ENCODE assay signal across 25 cellular contexts in genomic region chrX:141701081-141701480, GRCh38. TPM values are rescaled to one million over a fixed set of nuclear protein-coding genes. Genes with fewer than 3 reads are reported as not detected.
DNase-seq lines count a peak whose midpoint lies in the region; ATAC-seq and TF ChIP-seq lines count a peak whose summit lies in the region.
"Had no signal": no experiment of that assay in that cellular context is flagged by ENCODE, and none has a peak within 500 bp of the region (broad histone marks: within the 10 kb centered on the region; RNA-seq: fewer than 3 reads in every experiment).

No MANE protein-coding gene starts in this region.

- H3K27ac ChIP-seq in GM23338 (ENCODE audit: low read depth) = no peak overlapping the region
- H3K27ac ChIP-seq: BLaER1 treated with 17β-estradiol and CSF1 and Interleukin-3, amounts not matched to agents 10 nM and 100 nM had no signal

- H3K4me2 ChIP-seq in GM23338 = no peak overlapping the region
- H3K4me2 ChIP-seq: BLaER1 treated with 17β-estradiol and CSF1 and Interleukin-3, amounts not matched to agents 10 nM and 100 nM had no signal

- TF ChIP-seq CTCF in GM23338 (conservative IDR thresholded peaks at IDR 0.05; ENCODE audit: low read depth in 2 of 2) (no peak), epithelial cell of esophagus (IDR thresholded peaks at IDR 0.05; ENCODE audit: insufficient read depth, low read depth, low read length, missing control alignments) (no peak)

- no peaks in the 10 kb centered on the region for H3K27me3 ChIP-seq in GM23338 (ENCODE audit: insufficient read depth)

- H3K4me1 ChIP-seq in GM23338 (ENCODE audit: insufficient read depth) = no peaks in the 10 kb centered on the region
- H3K4me1 ChIP-seq: BLaER1 treated with 17β-estradiol and CSF1 and Interleukin-3, amounts not matched to agents 10 nM and 100 nM; Caco-2 had no signal

- H4K20me1 ChIP-seq in GM23338 (replicated peaks; ENCODE audit: insufficient read depth) = no peaks in the 10 kb centered on the region
- H4K20me1 ChIP-seq: BLaER1 treated with 17β-estradiol and CSF1 and Interleukin-3, amounts not matched to agents 10 nM and 100 nM had no signal

- no peak for ATAC-seq in GM23338
- no peak for ATAC-seq in HG02981 (IDR thresholded peaks at IDR 0.05; ENCODE audit: unreplicated experiment)
- ATAC-seq in HG02610 (IDR thresholded peaks at IDR 0.05; ENCODE audit: unreplicated experiment) = no peak

- no peak overlapping the region for H2AFZ ChIP-seq in GM23338

- no peaks in the 10 kb centered on the region for H3K36me3 ChIP-seq in GM23338 (ENCODE audit: insufficient read depth)
- H3K36me3 ChIP-seq: BLaER1 treated with 17β-estradiol and CSF1 and Interleukin-3, amounts not matched to agents 10 nM and 100 nM had no signal

- H3K27me3 Mint-ChIP-seq in GM23338 (ENCODE audit: insufficient read depth, low read depth, poor library complexity) = no peaks in the 10 kb centered on the region
- H3K27me3 Mint-ChIP-seq: CD4-positive, alpha-beta memory T cell had no signal

- H3K4me3 Mint-ChIP-seq in GM23338 = no peak overlapping the region
- H3K4me3 Mint-ChIP-seq: CD4-positive, alpha-beta memory T cell had no signal

- no peaks in the 10 kb centered on the region for H3F3A ChIP-seq in GM23338 (replicated peaks; ENCODE audit: low read depth)

- no peaks in the 10 kb centered on the region for H3K79me2 ChIP-seq in GM23338 (replicated peaks; ENCODE audit: insufficient read depth)

- H3K4me3 ChIP-seq in GM23338 (no peak overlapping the region), epithelial cell of esophagus (ENCODE audit: low read length) (no peak overlapping the region)
- H3K4me3 ChIP-seq: BLaER1 treated with 17β-estradiol and CSF1 and Interleukin-3, amounts not matched to agents 10 nM and 100 nM had no signal

- H3K9me3 Mint-ChIP-seq in GM23338 = no peaks in the 10 kb centered on the region; the same call in 2 of the 3 replicates

- no peaks in the 10 kb centered on the region for H3K36me3 Mint-ChIP-seq in GM23338 (ENCODE audit: low read depth)
- H3K36me3 Mint-ChIP-seq: CD4-positive, alpha-beta memory T cell had no signal

- no peaks in the 10 kb centered on the region for H3K4me1 Mint-ChIP-seq in GM23338
- H3K4me1 Mint-ChIP-seq: CD4-positive, alpha-beta memory T cell had no signal

- DNase-seq in GM23338 (ENCODE audit: low spot score) (peak; percentile 0), amniotic epithelial cell (ENCODE audit: low read depth) (peak; percentile 76), epithelial cell of esophagus (ENCODE audit: low read depth) (peak; percentile 12), NCI-H526 treated with DMSO at 0.1 percent for 48 hours (lab: John Stamatoyannopoulos, UW) (no peak), Kasumi-1 (lab: John Stamatoyannopoulos, UW) (no peak)
- DNase-seq: ACHN; Caco-2; CD4-positive, alpha-beta memory T cell; DND-41; Karpas-422; MM.1S; NCI-H1092; NCI-H1436; NCI-H187 treated with DMSO at 0.1 percent for 48 hours; NCI-H2107; NCI-H2227 treated with DMSO at 0.1 percent for 48 hours; NCI-H524; NCI-H82; Right ventricle myocardium superior had no signal

- peak overlapping the region; percentile 12; the same call in 1 of the 2 replicates for H3K27ac Mint-ChIP-seq in GM23338
- H3K27ac Mint-ChIP-seq: CD4-positive, alpha-beta memory T cell had no signal

- H3K9me2 ChIP-seq in GM23338 (ENCODE audit: insufficient read depth) = no peaks in the 10 kb centered on the region

TF ChIP-seq in GM23338, 12 proteins besides CTCF, POLR2A, EP300 and RAD21:
- TF ChIP-seq NANOG (IDR thresholded peaks at IDR 0.05; ENCODE audit: borderline replicate concordance) = no peak
- TF ChIP-seq REST (IDR thresholded peaks at IDR 0.05; ENCODE audit: unreplicated experiment) = no peak

RNA-seq across cellular contexts. Expression of gene SPANXD, which starts 2.5 kb away (rescaled TPM):
- total RNA-seq in GM23338 (2014; rRNA removed; shearing (Covaris generic)) = not detected in 2 replicates
- polyA plus RNA-seq in GM23338 (2016; fragmentation: Nextera tagmentation; extraction: Ambion mirVana) = not detected in 2 replicates
- total RNA-seq: Caco-2; CD4-positive, alpha-beta memory T cell; H1; OCI-LY7; Right ventricle myocardium superior; SK-MEL-5 had no signal
- polyA plus RNA-seq: CD4-positive, alpha-beta memory T cell; H1 had no signal

Comparison
In these comparisons a context has a peak if more than half of its experiments do, and no peak if none do; other contexts are left out.
1. DNase-seq: peak in GM23338 (single experiment), amniotic epithelial cell (single experiment) and epithelial cell of esophagus (single experiment); none in NCI-H526 treated with DMSO at 0.1 percent for 48 hours (single experiment) and Kasumi-1 (0 of 2).